ENCODE assay signal across 21 cellular contexts in genomic region chr18:59884331-59884730, GRCh38. TPM values are rescaled to one million over a fixed set of nuclear protein-coding genes. Genes with fewer than 3 reads are reported as not detected.
A peak's percentile ranks its signal among the peaks of the same experiment; 100 is the strongest.
DNase-seq lines count a peak whose midpoint lies in the region; ATAC-seq, FAIRE-seq and TF ChIP-seq lines count a peak whose summit lies in the region.
"Had no signal": no experiment of that assay in that cellular context is flagged by ENCODE, and none has a peak within 500 bp of the region (broad histone marks: within the 10 kb centered on the region; RNA-seq: fewer than 3 reads in every experiment).

No MANE protein-coding gene starts in this region.

- peaks cover 14% of the 10 kb centered on the region; the same call in 1 of the 2 replicates for H3F3A ChIP-seq in OCI-LY1 (ENCODE audit: insufficient read depth, low read length)
- H3F3A ChIP-seq in smooth muscle cell (ENCODE audit: low read depth): peaks cover 14% of the 10 kb centered on the region

- H3K79me2 ChIP-seq in ACC112 (ENCODE audit: control insufficient read depth, insufficient read depth, low read length, unreplicated experiment) (no peaks in the 10 kb centered on the region), OCI-LY1 (ENCODE audit: insufficient read depth, low read length) (no peaks in the 10 kb centered on the region), smooth muscle cell (ENCODE audit: low read depth) (no peaks in the 10 kb centered on the region)

- TF ChIP-seq CTCF in OCI-LY1 (IDR thresholded peaks at IDR 0.05; ENCODE audit: low read length) (no peak), endothelial cell (IDR thresholded peaks at IDR 0.05; ENCODE audit: unreplicated experiment) (no peak), smooth muscle cell (IDR thresholded peaks at IDR 0.05; ENCODE audit: borderline replicate concordance, insufficient read depth, poor library complexity, severe bottlenecking) (no peak)

- no peaks in the 10 kb centered on the region for H3K9me2 ChIP-seq in OCI-LY1 (ENCODE audit: low read depth, low read length)

- H3K9me3 Mint-ChIP-seq in endothelial cell (ENCODE audit: unreplicated experiment): no peaks in the 10 kb centered on the region
- H3K9me3 Mint-ChIP-seq in stimulated activated naive B cell treated with anti-CD40 and anti-IgM and Interleukin-4, amounts not matched to agents 10 μg/mL and 1 μg/mL and 100 μg/mL, for 72 hours: no peaks in the 10 kb centered on the region
- H3K9me3 Mint-ChIP-seq: CD8-positive, alpha-beta memory T cell had no signal

- no peaks in the 10 kb centered on the region for H3K36me3 ChIP-seq in ACC112 (ENCODE audit: insufficient read depth, low read length)
- H3K36me3 ChIP-seq in OCI-LY1 (ENCODE audit: insufficient read depth, low read length): no peaks in the 10 kb centered on the region
- no peaks in the 10 kb centered on the region for H3K36me3 ChIP-seq in smooth muscle cell (ENCODE audit: low read depth)

- H3K9ac ChIP-seq in OCI-LY1 (ENCODE audit: low read length): no peak overlapping the region; the same call in 1 of the 2 replicates
- no peak overlapping the region for H3K9ac ChIP-seq in smooth muscle cell (ENCODE audit: low read depth)

- no peak for TF ChIP-seq POLR2A in GM12891 (IDR thresholded peaks at IDR 0.05; ENCODE audit: low read depth, low read length)

- no peak for ATAC-seq in stimulated activated naive B cell treated with anti-CD40 and anti-IgM and Interleukin-4, amounts not matched to agents 10 μg/mL and 1 μg/mL and 100 μg/mL, for 72 hours (replicated peaks)
- ATAC-seq: GM23338 had no signal

- WGBS in smooth muscle cell (ENCODE audit: low lambda C conversion rate): 97% methylated on average over 2 of the region's 2 CpGs

- H3K4me3 ChIP-seq in ACC112 (ENCODE audit: low read depth, low read length) (no peak overlapping the region), OCI-LY1 (ENCODE audit: low read depth, low read length, poor library complexity, severe bottlenecking) (no peak overlapping the region), smooth muscle cell (no peak overlapping the region)
- H3K4me3 ChIP-seq: GM23338, SK-N-MC had no signal

- peak; percentile 38 for FAIRE-seq in GM12891 (lab: Jason Lieb, UNC)
- FAIRE-seq: G401.6 had no signal

- H3K4me2 ChIP-seq in OCI-LY1 (ENCODE audit: low read length) (no peak overlapping the region), smooth muscle cell (no peak overlapping the region)
- H3K4me2 ChIP-seq: GM23338 had no signal

- H4K20me1 ChIP-seq in OCI-LY1 (ENCODE audit: insufficient read depth, low read length) (no peaks in the 10 kb centered on the region), smooth muscle cell (ENCODE audit: low read depth) (no peaks in the 10 kb centered on the region)

- intact Hi-C loops in posterior cingulate gyrus (cut with DNase I): no loop called here

- H3K27me3 ChIP-seq in ACC112 (ENCODE audit: insufficient read depth, low read length) (no peaks in the 10 kb centered on the region), OCI-LY1 (ENCODE audit: insufficient read depth, low read length) (no peaks in the 10 kb centered on the region), smooth muscle cell (ENCODE audit: low read depth) (no peaks in the 10 kb centered on the region)

- H3K27ac Mint-ChIP-seq in endothelial cell (ENCODE audit: unreplicated experiment): no peak overlapping the region
- no peak overlapping the region for H3K27ac Mint-ChIP-seq in stimulated activated naive B cell treated with anti-CD40 and anti-IgM and Interleukin-4, amounts not matched to agents 10 μg/mL and 1 μg/mL and 100 μg/mL, for 72 hours
- H3K27ac Mint-ChIP-seq: CD8-positive, alpha-beta memory T cell; GM23338 had no signal

- H3K36me3 Mint-ChIP-seq in endothelial cell (ENCODE audit: low read depth, unreplicated experiment): no peaks in the 10 kb centered on the region
- H3K36me3 Mint-ChIP-seq in stimulated activated naive B cell treated with anti-CD40 and anti-IgM and Interleukin-4, amounts not matched to agents 10 μg/mL and 1 μg/mL and 100 μg/mL, for 72 hours: no peaks in the 10 kb centered on the region
- H3K36me3 Mint-ChIP-seq: CD8-positive, alpha-beta memory T cell had no signal

- H3K4me1 ChIP-seq in ACC112 (ENCODE audit: control insufficient read depth, insufficient read depth, low read length, unreplicated experiment) (peaks cover 40% of the 10 kb centered on the region), OCI-LY1 (ENCODE audit: insufficient read depth, low read length, severe bottlenecking) (peaks cover 59% of the 10 kb centered on the region), smooth muscle cell (ENCODE audit: low read depth) (peaks cover 17% of the 10 kb centered on the region)

- no peaks in the 10 kb centered on the region for H3K9me3 ChIP-seq in OCI-LY1 (ENCODE audit: low read length)
- no peaks in the 10 kb centered on the region for H3K9me3 ChIP-seq in smooth muscle cell (replicated peaks; ENCODE audit: low read depth)

- H3K4me3 Mint-ChIP-seq in endothelial cell (ENCODE audit: unreplicated experiment): peak overlapping the region; percentile 53
- no peak overlapping the region for H3K4me3 Mint-ChIP-seq in stimulated activated naive B cell treated with anti-CD40 and anti-IgM and Interleukin-4, amounts not matched to agents 10 μg/mL and 1 μg/mL and 100 μg/mL, for 72 hours
- H3K4me3 Mint-ChIP-seq: CD8-positive, alpha-beta memory T cell; GM23338 had no signal

- DNase-seq in GM12891 (ENCODE audit: insufficient read length, low spot score): no peak
- DNase-seq in endothelial cell (ENCODE audit: low spot score): no peak
- no peak for DNase-seq in smooth muscle cell (lab: John Stamatoyannopoulos, UW; ENCODE audit: unreplicated experiment)
- DNase-seq in stimulated activated naive B cell treated with anti-CD40 and anti-IgM and Interleukin-4, amounts not matched to agents 10 μg/mL and 1 μg/mL and 100 μg/mL, for 72 hours: no peak
- DNase-seq in posterior cingulate gyrus: no peak
- no peak for DNase-seq in NCI-H187 treated with DMSO at 0.1 percent for 48 hours (lab: John Stamatoyannopoulos, UW)
- DNase-seq: 8988T; CD8-positive, alpha-beta memory T cell; DMS79 treated with DMSO at 0.1 percent for 48 hours; HCEC 1CT; NCI-H1694 treated with DMSO at 0.1 percent for 48 hours; NCI-H2107; NCI-H226; NCI-H69; NK-92 treated with Interleukin-12 subunit alpha and Interleukin-12 subunit beta, amount 100 ng/mL, for 24 hours; SHP77 had no signal

- H3K27ac ChIP-seq in ACC112 (ENCODE audit: low read depth, low read length) (peak overlapping the region; percentile 95), OCI-LY1 (ENCODE audit: low read depth, low read length, poor library complexity, severe bottlenecking) (peak overlapping the region; percentile 95), smooth muscle cell (ENCODE audit: low read depth) (no peak overlapping the region)
- H3K27ac ChIP-seq: SK-N-MC had no signal

- H3K4me1 Mint-ChIP-seq in endothelial cell (ENCODE audit: unreplicated experiment): peaks cover 24% of the 10 kb centered on the region
- H3K4me1 Mint-ChIP-seq in stimulated activated naive B cell treated with anti-CD40 and anti-IgM and Interleukin-4, amounts not matched to agents 10 μg/mL and 1 μg/mL and 100 μg/mL, for 72 hours: peaks cover 29 to 49% of the 10 kb centered on the region in 2 donors

- H3K27me3 Mint-ChIP-seq in endothelial cell (ENCODE audit: unreplicated experiment): peaks cover 4% of the 10 kb centered on the region
- no peaks in the 10 kb centered on the region for H3K27me3 Mint-ChIP-seq in stimulated activated naive B cell treated with anti-CD40 and anti-IgM and Interleukin-4, amounts not matched to agents 10 μg/mL and 1 μg/mL and 100 μg/mL, for 72 hours
- H3K27me3 Mint-ChIP-seq: CD8-positive, alpha-beta memory T cell had no signal

- H2AFZ ChIP-seq in ACC112 (ENCODE audit: low read length, unreplicated experiment) (no peak overlapping the region), OCI-LY1 (ENCODE audit: low read length) (no peak overlapping the region), smooth muscle cell (ENCODE audit: low read depth) (no peak overlapping the region)
- H2AFZ ChIP-seq: GM23338 had no signal

TF ChIP-seq in GM12891, 5 proteins besides CTCF, POLR2A, EP300 and RAD21:
- TF ChIP-seq POU2F2 (IDR thresholded peaks at IDR 0.05; ENCODE audit: low read depth, low read length) (no peak), POLR2AphosphoS5 (IDR thresholded peaks at IDR 0.05; ENCODE audit: low read depth, low read length) (no peak), TAF1 (IDR thresholded peaks at IDR 0.05; ENCODE audit: low read depth, low read length) (no peak)

RNA-seq across cellular contexts. Expression of gene PMAIP1, which starts 15.5 kb away (rescaled TPM):
- 62.3 TPM for polyA plus RNA-seq in GM12891 (2012; ENCODE audit: low read depth, missing spikeins)
- total RNA-seq in endothelial cell (ENCODE audit: unreplicated experiment) (3.2 TPM), smooth muscle cell (35.9 and 37.5 TPM in 2 replicates)
- polyA plus RNA-seq in smooth muscle cell: 18.0 and 36.7 TPM in 2 replicates
